ENCODE assay signal across 8 cellular contexts in the genomic region with DNA sequence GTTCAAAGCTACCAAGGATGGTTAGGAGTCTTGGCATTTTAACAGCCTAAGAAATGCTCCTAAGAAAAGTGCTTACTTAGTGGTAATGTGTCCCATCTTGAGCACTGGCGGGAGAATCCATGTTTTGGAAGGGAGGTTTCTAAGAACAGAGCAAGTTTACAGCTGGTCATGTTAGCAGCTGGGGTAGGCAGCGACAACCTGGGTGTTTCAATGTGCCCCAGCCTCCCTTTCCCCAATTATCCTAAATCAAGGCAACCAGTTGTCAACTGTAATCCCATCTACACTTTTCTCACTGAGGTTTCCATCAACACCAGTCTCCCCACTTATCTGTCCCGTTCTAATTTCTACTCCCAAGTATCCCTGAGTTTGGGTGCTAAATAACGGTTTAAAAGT. TPM values are rescaled to one million over a fixed set of nuclear protein-coding genes. Genes with fewer than 3 reads are reported as not detected.
DNase-seq lines count a peak whose midpoint lies in the region; ATAC-seq, FAIRE-seq and TF ChIP-seq lines count a peak whose summit lies in the region.

No MANE protein-coding gene starts in this region.

- intact Hi-C loops in PC-3 (cut with micrococcal nuclease) (loop anchor here (1.0 to 10.0 kb wide), 8 partner anchors 31 to 779 kb away; no protein-coding TSS in a partner anchor), endothelial cell of umbilical vein (cut with micrococcal nuclease) (loop anchor here (2.0 kb wide), 2 partner anchors 241 to 287 kb away; a partner anchor contains a TSS)

- no peaks in the 10 kb centered on the region for H3F3A ChIP-seq in PC-3 (ENCODE audit: low read length, unreplicated experiment)

- no peak for ATAC-seq in PC-3

- dilution Hi-C loops in endothelial cell of umbilical vein (cut with MboI; ENCODE audit: extremely low pct_ligation_motif_present, low sequenced_read_pairs): no loop called here

- TF ChIP-seq CTCF in PC-3 (conservative IDR thresholded peaks at IDR 0.05; ENCODE audit: low read depth, low read length): no peak
- no peak for TF ChIP-seq CTCF in endothelial cell of umbilical vein (IDR thresholded peaks at IDR 0.05; ENCODE audit: extremely low read depth in 1 of 2, insufficient read depth in 1 of 2, low read depth in 1 of 2, low read length in 2 of 2)
- TF ChIP-seq CTCF in osteocyte (IDR thresholded peaks at IDR 0.05): no peak

- H3K27ac Mint-ChIP-seq in CD8-positive, alpha-beta memory T cell: no peak overlapping the region
- peak overlapping the region; percentile 84 for H3K27ac Mint-ChIP-seq in osteocyte (ENCODE audit: unreplicated experiment)

- POLR2A ChIA-PET in CD8-positive, alpha-beta memory T cell (lab: Charles Lee): no interaction called here
- POLR2A ChIA-PET in PC-3 (lab: Charles Lee; ENCODE audit: unreplicated experiment): interaction anchor here (0.6 to 0.7 kb wide), 2 partner anchors 99 to 173 kb away, joined by 3 to 23 read pairs; no protein-coding TSS in a partner anchor
- POLR2A ChIA-PET in endothelial cell of umbilical vein (lab: Charles Lee): no interaction called here

- H3K4me1 Mint-ChIP-seq in CD8-positive, alpha-beta memory T cell: peaks cover 18 to 30% (median 26%) of the 10 kb centered on the region in 3 donors
- peaks cover 30% of the 10 kb centered on the region for H3K4me1 Mint-ChIP-seq in osteocyte (ENCODE audit: unreplicated experiment)

- no peaks in the 10 kb centered on the region for H3K36me3 Mint-ChIP-seq in CD8-positive, alpha-beta memory T cell
- peaks cover 22% of the 10 kb centered on the region for H3K36me3 Mint-ChIP-seq in osteocyte (ENCODE audit: unreplicated experiment)

- BruUV-seq in PC-3 (replicated peaks; lab: Mats Ljungman, UMichigan) (no TSS peak), endothelial cell of umbilical vein (replicated peaks; lab: Mats Ljungman, UMichigan) (no TSS peak)

- H3K27me3 ChIP-seq in CD8-positive, alpha-beta memory T cell (ENCODE audit: insufficient read depth, low read length, poor library complexity, severe bottlenecking): peaks cover 9% of the 10 kb centered on the region
- no peaks in the 10 kb centered on the region for H3K27me3 ChIP-seq in PC-3 (ENCODE audit: low read length)
- no peaks in the 10 kb centered on the region for H3K27me3 ChIP-seq in endothelial cell of umbilical vein (ENCODE audit: control insufficient read depth in 2 of 2, insufficient read depth in 2 of 2, low read length in 2 of 2)

- no peak overlapping the region for H3K4me3 ChIP-seq in CD8-positive, alpha-beta memory T cell (ENCODE audit: low read length)
- H3K4me3 ChIP-seq in PC-3 (ENCODE audit: low read length): peak overlapping the region; percentile 95
- no peak overlapping the region for H3K4me3 ChIP-seq in endothelial cell of umbilical vein (replicated peaks in 1 of 3; ENCODE audit: insufficient read depth in 1 of 3, low read depth in 1 of 3, low read length in 3 of 3)

- H2AFZ ChIP-seq in PC-3 (ENCODE audit: low read length): 0 out of 2 replicates have a peak overlapping the region, but pooled peaks have one; percentile 68
- H2AFZ ChIP-seq in endothelial cell of umbilical vein (ENCODE audit: low read depth, low read length): no peak overlapping the region

- H3K4me3 Mint-ChIP-seq in CD8-positive, alpha-beta memory T cell: peak overlapping the region in 6 of 7 donors; percentile 6 to 88 (median 70)
- H3K4me3 Mint-ChIP-seq in osteocyte (ENCODE audit: unreplicated experiment): peak overlapping the region; percentile 78

- H3K27me3 Mint-ChIP-seq in CD8-positive, alpha-beta memory T cell: peaks cover 39 to 56% of the 10 kb centered on the region in 2 donors
- H3K27me3 Mint-ChIP-seq in osteocyte (ENCODE audit: unreplicated experiment): no peaks in the 10 kb centered on the region

- H3K9me2 ChIP-seq in PC-3 (replicated peaks; ENCODE audit: low read length): no peaks in the 10 kb centered on the region

- no peaks in the 10 kb centered on the region for H3K36me3 ChIP-seq in CD8-positive, alpha-beta memory T cell (ENCODE audit: insufficient read depth, low read length)
- peaks cover 19% of the 10 kb centered on the region for H3K36me3 ChIP-seq in PC-3 (ENCODE audit: low read depth, low read length)
- H3K36me3 ChIP-seq in endothelial cell of umbilical vein (ENCODE audit: control insufficient read depth in 2 of 2, extremely low read depth in 1 of 2, insufficient read depth in 2 of 2, low read length in 2 of 2): no peaks in the 10 kb centered on the region

- no peak for DNase-seq in CD8-positive, alpha-beta memory T cell
- DNase-seq in PC-3 (no peak), endothelial cell of umbilical vein (ENCODE audit: low read depth, low spot score) (no peak), osteocyte (ENCODE audit: extremely low spot score, unreplicated experiment) (peak; percentile 46), NCI-H1436 treated with DMSO at 0.1 percent for 48 hours (lab: John Stamatoyannopoulos, UW) (no peak), GF-D8 (lab: John Stamatoyannopoulos, UW) (no peak), HT-29 (ENCODE audit: low spot score) (no peak), NCI-H1048 (lab: John Stamatoyannopoulos, UW) (no peak)

- CTCF ChIA-PET in CD8-positive, alpha-beta memory T cell (lab: Charles Lee): no interaction called here
- CTCF ChIA-PET in PC-3 (lab: Charles Lee) (interaction anchor here (0.9 to 1.6 kb wide), 2 partner anchors 86 to 328 kb away, joined by 3 to 12 read pairs; no protein-coding TSS in a partner anchor), endothelial cell of umbilical vein (lab: Charles Lee) (interaction anchor here (0.6 to 6.0 kb wide), 17 partner anchors 20 to 869 kb away, joined by 3 to 55 read pairs (median 5); no protein-coding TSS in a partner anchor)

- H3K4me2 ChIP-seq in PC-3 (ENCODE audit: low read length): peak overlapping the region; percentile 89
- H3K4me2 ChIP-seq in endothelial cell of umbilical vein (ENCODE audit: insufficient read depth, low read length): peak overlapping the region; percentile 79

- no peaks in the 10 kb centered on the region for H3K9me3 ChIP-seq in CD8-positive, alpha-beta memory T cell (ENCODE audit: low read length)
- H3K9me3 ChIP-seq in PC-3 (ENCODE audit: low read length): no peaks in the 10 kb centered on the region
- no peaks in the 10 kb centered on the region for H3K9me3 ChIP-seq in endothelial cell of umbilical vein (replicated peaks; ENCODE audit: control insufficient read depth, insufficient read depth, low read length)

- H3K9me1 ChIP-seq in endothelial cell of umbilical vein (replicated peaks; ENCODE audit: control insufficient read depth, extremely low read depth, insufficient read depth, low read length): no peaks in the 10 kb centered on the region

- H3K9me3 Mint-ChIP-seq in CD8-positive, alpha-beta memory T cell: peaks cover 0 to 2% (median 0%) of the 10 kb centered on the region in 5 donors
- H3K9me3 Mint-ChIP-seq in osteocyte (ENCODE audit: unreplicated experiment): peaks cover 3% of the 10 kb centered on the region

- TF ChIP-seq POLR2A in endothelial cell of umbilical vein (IDR thresholded peaks at IDR 0.05; ENCODE audit: low read depth, low read length): no peak

- H3K79me2 ChIP-seq in PC-3 (ENCODE audit: low read length): peaks cover 48% of the 10 kb centered on the region
- peaks cover 27% of the 10 kb centered on the region for H3K79me2 ChIP-seq in endothelial cell of umbilical vein (ENCODE audit: control insufficient read depth, insufficient read depth, low read length)

- FAIRE-seq in endothelial cell of umbilical vein (lab: Jason Lieb, UNC): no peak

- H3K4me1 ChIP-seq in CD8-positive, alpha-beta memory T cell (ENCODE audit: insufficient read depth, low read length): no peaks in the 10 kb centered on the region
- peaks cover 35% of the 10 kb centered on the region for H3K4me1 ChIP-seq in PC-3 (ENCODE audit: insufficient read depth, low read length)
- H3K4me1 ChIP-seq in endothelial cell of umbilical vein (ENCODE audit: control insufficient read depth, extremely low read depth, insufficient read depth, low read length): peaks cover 23% of the 10 kb centered on the region

- H4K20me1 ChIP-seq in PC-3 (ENCODE audit: low read length) (peaks cover 25% of the 10 kb centered on the region), endothelial cell of umbilical vein (replicated peaks; ENCODE audit: control insufficient read depth, extremely low read depth, insufficient read depth, low read length) (no peaks in the 10 kb centered on the region)

- no peak overlapping the region for H3K27ac ChIP-seq in CD8-positive, alpha-beta memory T cell (ENCODE audit: low read depth, low read length)
- H3K27ac ChIP-seq in PC-3 (ENCODE audit: low read length) (peak overlapping the region; percentile 95), endothelial cell of umbilical vein (ENCODE audit: insufficient read depth, low read depth, low read length) (no peak overlapping the region)

- H3K9ac ChIP-seq in PC-3 (ENCODE audit: low read length) (peak overlapping the region; percentile 97), endothelial cell of umbilical vein (replicated peaks; ENCODE audit: extremely low read depth, insufficient read depth, low read length) (no peak overlapping the region)

TF ChIP-seq in endothelial cell of umbilical vein, 7 proteins besides CTCF, POLR2A, EP300 and RAD21 (continues in another document):
- TF ChIP-seq MYC (IDR thresholded peaks at IDR 0.05; ENCODE audit: low read depth, low read length) (no peak), EZH2 (IDR thresholded peaks at IDR 0.05; ENCODE audit: borderline replicate concordance, low read depth, low read length, severe bottlenecking) (no peak), POLR2AphosphoS5 (IDR thresholded peaks at IDR 0.05; ENCODE audit: insufficient read depth, low read depth, low read length) (no peak), FOS (IDR thresholded peaks at IDR 0.05; ENCODE audit: borderline replicate concordance, insufficient read depth, low read length) (no peak), JUN (IDR thresholded peaks at IDR 0.05; ENCODE audit: borderline replicate concordance, insufficient read depth, insufficient read length, low read depth) (no peak)
- TF ChIP-seq, protein P1, sequence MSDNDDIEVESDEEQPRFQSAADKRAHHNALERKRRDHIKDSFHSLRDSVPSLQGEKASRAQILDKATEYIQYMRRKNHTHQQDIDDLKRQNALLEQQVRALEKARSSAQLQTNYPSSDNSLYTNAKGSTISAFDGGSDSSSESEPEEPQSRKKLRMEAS (IDR thresholded peaks at IDR 0.05; ENCODE audit: insufficient read depth, insufficient read length): no peak

RNA-seq across cellular contexts. Expression of a gene that starts 1.7 kb away (rescaled TPM):
- under 1 TPM; 0.11 to 0.24 TPM for total RNA-seq in CD8-positive, alpha-beta memory T cell
- polyA plus RNA-seq in CD8-positive, alpha-beta memory T cell: 0.24 TPM
- total RNA-seq in PC-3 (2014; rRNA removed) (176 and 184 TPM in 2 replicates), endothelial cell of umbilical vein (31.7 and 37.0 TPM in 2 replicates), osteocyte (246 and 254 TPM in 2 replicates)
- polyA plus RNA-seq in endothelial cell of umbilical vein: 12.9 and 19.7 TPM in 2 replicates
- polyA plus RNA-seq in endothelial cell of umbilical vein (2011; cell fraction: cytosol; rRNA removed): 9.4 and 9.5 TPM in 2 replicates
- 77.1 and 97.3 TPM in 2 replicates for polyA plus RNA-seq in endothelial cell of umbilical vein (2011; cell fraction: nucleus; rRNA removed)
- polyA plus RNA-seq in endothelial cell of umbilical vein (2012): 32.6 and 33.6 TPM in 2 replicates
- polyA minus RNA-seq in endothelial cell of umbilical vein: 82.6 and 94.6 TPM in 2 replicates
- 2.4 TPM for polyA minus RNA-seq in endothelial cell of umbilical vein (2011; cell fraction: cytosol; rRNA and poly(A)+ RNA removed)
- 94.2 and 172 TPM in 2 replicates for polyA minus RNA-seq in endothelial cell of umbilical vein (2011; cell fraction: nucleus; rRNA and poly(A)+ RNA removed)
- 13.9 and 15.5 TPM in 2 replicates for total RNA-seq in HT-29 (2014; rRNA removed; shearing (Covaris generic))

Comparison
In these comparisons a context has a peak if more than half of its experiments do, and no peak if none do; other contexts are left out.
1. RNA of a gene that starts 1.7 kb away (total RNA-seq): 246 to 254 TPM in osteocyte, 176 to 184 TPM in PC-3, 31.7 to 37.0 TPM in endothelial cell of umbilical vein and 13.9 to 15.5 TPM in HT-29; 0.11 to 0.24 TPM in CD8-positive, alpha-beta memory T cell; every median in the first group is over 10 times any median in the second.